27 cellular contexts compared by ENCODE assay signal in the genomic region with DNA sequence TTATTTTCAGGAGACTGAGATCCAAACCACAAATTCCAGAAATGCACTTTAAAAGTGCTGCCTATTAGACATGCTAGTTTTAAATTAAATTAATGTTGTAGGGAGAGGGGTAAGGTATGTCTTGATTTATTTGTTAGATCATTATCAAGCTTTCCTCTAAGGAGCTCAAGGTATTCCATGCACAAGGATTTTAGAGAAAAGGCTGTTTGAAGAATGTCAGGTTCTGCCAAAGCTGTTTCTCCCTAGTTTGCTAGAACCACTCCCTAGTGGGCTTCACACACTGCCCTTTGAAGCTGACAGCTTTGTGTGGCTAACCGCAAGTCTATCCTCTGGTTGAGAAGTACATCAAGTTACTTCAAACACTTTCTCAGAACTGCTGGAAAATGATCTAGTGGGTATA. TPM values are rescaled to one million over a fixed set of nuclear protein-coding genes. Genes with fewer than 3 reads are reported as not detected.
A peak's percentile ranks its signal among the peaks of the same experiment; 100 is the strongest.
DNase-seq lines count a peak whose midpoint lies in the region; TF ChIP-seq lines count a peak whose summit lies in the region.
"Had no signal": no experiment of that assay in that cellular context is flagged by ENCODE, and none has a peak within 500 bp of the region (broad histone marks: within the 10 kb centered on the region; RNA-seq: fewer than 3 reads in every experiment).

No MANE protein-coding gene starts in this region.

- no peaks in the 10 kb centered on the region for H3K9me3 ChIP-seq in SK-N-SH
- H3K9me3 ChIP-seq in effector memory CD4-positive, alpha-beta T cell (ENCODE audit: control insufficient read depth, low read length), result no peaks in the 10 kb centered on the region
- H3K9me3 ChIP-seq: body of pancreas, gastroesophageal sphincter, left lung, right atrium auricular region had no signal

- peak in 1 of 2 experiments; percentile 51; a peak in 1 of 4 replicates for TF ChIP-seq EP300 in SK-N-SH (IDR thresholded peaks at IDR 0.05; ENCODE audit: borderline replicate concordance in 1 of 2, low read depth in 1 of 2, low read length in 1 of 2)

- POLR2A ChIA-PET in SK-N-SH (lab: Yijun Ruan, JAX), result no interaction called here

- no peak overlapping the region for H3K9ac ChIP-seq in SK-N-SH
- H3K9ac ChIP-seq: BLaER1 treated with 17β-estradiol and CSF1 and Interleukin-3, amounts not matched to agents 10 nM and 100 nM; neural progenitor cell; parathyroid adenoma had no signal

- no peak for TF ChIP-seq RAD21 in SK-N-SH (IDR thresholded peaks at IDR 0.05; ENCODE audit: low read length)

- DNase-seq in AG10803 (ENCODE audit: low read depth), result peak; percentile 78
- DNase-seq in SK-N-SH, result no peak
- peak; percentile 48 for DNase-seq in astrocyte of the spinal cord (ENCODE audit: low read depth, low spot score)
- peak; percentile 29 for DNase-seq in left kidney (ENCODE audit: low read depth, low spot score)
- DNase-seq in HuH-7.5 (ENCODE audit: low spot score), result no peak
- no peak for DNase-seq in nucleus accumbens (lab: John Stamatoyannopoulos, UW)
- no peak for DNase-seq in effector memory CD4-positive, alpha-beta T cell
- DNase-seq: activated CD8-positive, alpha-beta memory T cell treated with anti-CD3 and anti-CD28 coated beads for 24 hours; activated T-cell treated with anti-CD3 and anti-CD28 coated beads for 4 hours; body of pancreas; H7; hypothalamus; left lung; mesenchymal stem cell; NCI-H146; NCI-H226; NCI-H69; Right ventricle myocardium superior; stimulated activated CD4-positive, alpha-beta T cell treated with anti-CD3 and anti-CD28 coated beads, Interleukin-1b, Interleukin-23, amount 100 ng/mL, for 48 hours; stimulated activated naive CD4-positive, alpha-beta T cell treated with Interleukin-2 at 50 U/mL for 16 hours; SW 1271; T-helper 9 cell had no signal

- no peak overlapping the region for H3K4me3 ChIP-seq in AG10803 (ENCODE audit: low read length)
- H3K4me3 ChIP-seq in SK-N-SH (ENCODE audit: low read depth in 2 of 2, low read length in 1 of 2), result no peak overlapping the region
- H3K4me3 ChIP-seq in astrocyte of the spinal cord (ENCODE audit: low read depth, low read length), result no peak overlapping the region
- no peak overlapping the region for H3K4me3 ChIP-seq in effector memory CD4-positive, alpha-beta T cell (ENCODE audit: insufficient read depth, low read depth, low read length, poor library complexity, severe bottlenecking)
- H3K4me3 ChIP-seq: BLaER1 treated with 17β-estradiol and CSF1 and Interleukin-3, amounts not matched to agents 10 nM and 100 nM; body of pancreas; gastroesophageal sphincter; left lung; neural progenitor cell; right atrium auricular region had no signal

- peak overlapping the region in 1 of 2 experiments; percentile 75; a peak in 1 of 4 replicates for H3K27ac ChIP-seq in SK-N-SH (ENCODE audit: low read depth in 2 of 2, low read length in 1 of 2)
- no peak overlapping the region for H3K27ac ChIP-seq in effector memory CD4-positive, alpha-beta T cell (ENCODE audit: insufficient read depth, low read length, poor library complexity, severe bottlenecking)
- H3K27ac ChIP-seq: BLaER1 treated with 17β-estradiol and CSF1 and Interleukin-3, amounts not matched to agents 10 nM and 100 nM; body of pancreas; gastroesophageal sphincter; left lung; neural progenitor cell; parathyroid adenoma; right atrium auricular region had no signal

- H3K4me1 ChIP-seq in SK-N-SH (ENCODE audit: control insufficient read depth in 1 of 2, insufficient read depth in 2 of 2, low read depth in 1 of 2, low read length in 1 of 2), result no peaks in the 10 kb centered on the region; a peak in 1 of 4 replicates
- no peaks in the 10 kb centered on the region for H3K4me1 ChIP-seq in effector memory CD4-positive, alpha-beta T cell (ENCODE audit: control insufficient read depth, insufficient read depth, low read length, poor library complexity, severe bottlenecking)
- H3K4me1 ChIP-seq: body of pancreas, gastroesophageal sphincter, left lung, parathyroid adenoma, right atrium auricular region had no signal

- no peaks in the 10 kb centered on the region for H4K20me1 ChIP-seq in SK-N-SH (ENCODE audit: insufficient read depth)
- H4K20me1 ChIP-seq: BLaER1 treated with 17β-estradiol and CSF1 and Interleukin-3, amounts not matched to agents 10 nM and 100 nM had no signal

- CTCF ChIA-PET in SK-N-SH (lab: Yijun Ruan, JAX), result interaction anchor here (0.6 to 3.3 kb wide), 2 partner anchors 16 to 1338 kb away, joined by 3 to 22 read pairs; no protein-coding TSS in a partner anchor

- no peaks in the 10 kb centered on the region for H3K9me2 ChIP-seq in SK-N-SH

- in situ Hi-C loops in astrocyte of the spinal cord (cut with HindIII; ENCODE audit: low sequenced_read_pairs), result no loop called here

- no peaks in the 10 kb centered on the region for H3K27me3 ChIP-seq in SK-N-SH (ENCODE audit: insufficient read depth)
- no peaks in the 10 kb centered on the region for H3K27me3 ChIP-seq in effector memory CD4-positive, alpha-beta T cell (replicated peaks; ENCODE audit: control insufficient read depth, insufficient read depth, low read length, poor library complexity, severe bottlenecking)
- H3K27me3 ChIP-seq: BLaER1 treated with 17β-estradiol and CSF1 and Interleukin-3, amounts not matched to agents 10 nM and 100 nM; body of pancreas; gastroesophageal sphincter; left lung; neural progenitor cell; right atrium auricular region had no signal

- H3F3A ChIP-seq in SK-N-SH (replicated peaks; ENCODE audit: insufficient read depth), result no peaks in the 10 kb centered on the region

- no peak for TF ChIP-seq CTCF in AG10803 (conservative IDR thresholded peaks at IDR 0.05; ENCODE audit: low read length)
- TF ChIP-seq CTCF in SK-N-SH (IDR thresholded peaks at IDR 0.05), result no peak
- no peak for TF ChIP-seq CTCF in astrocyte of the spinal cord (IDR thresholded peaks at IDR 0.05; ENCODE audit: low read depth, low read length)

- no peaks in the 10 kb centered on the region for H3K79me2 ChIP-seq in SK-N-SH (ENCODE audit: insufficient read depth)
- H3K79me2 ChIP-seq: parathyroid adenoma had no signal

- no peaks in the 10 kb centered on the region for H3K36me3 ChIP-seq in SK-N-SH (replicated peaks in 1 of 2; ENCODE audit: control insufficient read depth in 1 of 2, insufficient read depth in 2 of 2, low read length in 1 of 2)
- H3K36me3 ChIP-seq in effector memory CD4-positive, alpha-beta T cell (ENCODE audit: control insufficient read depth, insufficient read depth, low read length), result no peaks in the 10 kb centered on the region
- H3K36me3 ChIP-seq: gastroesophageal sphincter, left lung, neural progenitor cell, right atrium auricular region had no signal

- H2AFZ ChIP-seq in SK-N-SH (ENCODE audit: low read depth), result no peak overlapping the region
- H2AFZ ChIP-seq: neural progenitor cell, parathyroid adenoma had no signal

- WGBS in SK-N-SH (ENCODE audit: low lambda C conversion rate), result 43% methylated on average over 1 of the region's 1 CpG

- H3K4me2 ChIP-seq in SK-N-SH, result no peak overlapping the region
- H3K4me2 ChIP-seq: neural progenitor cell had no signal

TF ChIP-seq in SK-N-SH, 30 proteins besides CTCF, POLR2A, EP300 and RAD21 (continues in another document):
- TF ChIP-seq YY1 (IDR thresholded peaks at IDR 0.05; ENCODE audit: low read depth) (no peak), TEAD4 (IDR thresholded peaks at IDR 0.05; ENCODE audit: borderline replicate concordance, insufficient read depth) (no peak), MEF2A (IDR thresholded peaks at IDR 0.05; ENCODE audit: borderline replicate concordance, low read depth) (no peak), MXI1 (IDR thresholded peaks at IDR 0.05; ENCODE audit: low read depth, low read length) (no peak), TAF1 (IDR thresholded peaks at IDR 0.05; ENCODE audit: borderline replicate concordance, low read depth, low read length) (no peak), ELF1 (IDR thresholded peaks at IDR 0.05) (no peak), SMC3 (IDR thresholded peaks at IDR 0.05; ENCODE audit: low read depth, low read length) (no peak), FOXM1 (IDR thresholded peaks at IDR 0.05; ENCODE audit: low read depth) (0 out of 2 replicates have a peak, but pooled peaks have one; percentile 20), POLR2AphosphoS5 (IDR thresholded peaks at IDR 0.05; ENCODE audit: low read depth, low read length) (peak; percentile 36; the same call in 1 of the 2 replicates), RFX5 (IDR thresholded peaks at IDR 0.05; ENCODE audit: low read length) (no peak), RCOR1 (IDR thresholded peaks at IDR 0.05; ENCODE audit: low read length) (no peak), TCF12 (IDR thresholded peaks at IDR 0.05) (peak; percentile 47; the same call in 1 of the 2 replicates), GATA2 (CRISPR knock-in tag; IDR thresholded peaks at IDR 0.05) (no peak), NRF1 (IDR thresholded peaks at IDR 0.05; ENCODE audit: low read depth, low read length) (no peak)
- TF ChIP-seq, protein P1, sequence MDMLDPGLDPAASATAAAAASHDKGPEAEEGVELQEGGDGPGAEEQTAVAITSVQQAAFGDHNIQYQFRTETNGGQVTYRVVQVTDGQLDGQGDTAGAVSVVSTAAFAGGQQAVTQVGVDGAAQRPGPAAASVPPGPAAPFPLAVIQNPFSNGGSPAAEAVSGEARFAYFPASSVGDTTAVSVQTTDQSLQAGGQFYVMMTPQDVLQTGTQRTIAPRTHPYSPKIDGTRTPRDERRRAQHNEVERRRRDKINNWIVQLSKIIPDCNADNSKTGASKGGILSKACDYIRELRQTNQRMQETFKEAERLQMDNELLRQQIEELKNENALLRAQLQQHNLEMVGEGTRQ (IDR thresholded peaks at IDR 0.05; ENCODE audit: borderline replicate concordance, low read depth, low read length), result no peak
- TF ChIP-seq, protein P2, sequence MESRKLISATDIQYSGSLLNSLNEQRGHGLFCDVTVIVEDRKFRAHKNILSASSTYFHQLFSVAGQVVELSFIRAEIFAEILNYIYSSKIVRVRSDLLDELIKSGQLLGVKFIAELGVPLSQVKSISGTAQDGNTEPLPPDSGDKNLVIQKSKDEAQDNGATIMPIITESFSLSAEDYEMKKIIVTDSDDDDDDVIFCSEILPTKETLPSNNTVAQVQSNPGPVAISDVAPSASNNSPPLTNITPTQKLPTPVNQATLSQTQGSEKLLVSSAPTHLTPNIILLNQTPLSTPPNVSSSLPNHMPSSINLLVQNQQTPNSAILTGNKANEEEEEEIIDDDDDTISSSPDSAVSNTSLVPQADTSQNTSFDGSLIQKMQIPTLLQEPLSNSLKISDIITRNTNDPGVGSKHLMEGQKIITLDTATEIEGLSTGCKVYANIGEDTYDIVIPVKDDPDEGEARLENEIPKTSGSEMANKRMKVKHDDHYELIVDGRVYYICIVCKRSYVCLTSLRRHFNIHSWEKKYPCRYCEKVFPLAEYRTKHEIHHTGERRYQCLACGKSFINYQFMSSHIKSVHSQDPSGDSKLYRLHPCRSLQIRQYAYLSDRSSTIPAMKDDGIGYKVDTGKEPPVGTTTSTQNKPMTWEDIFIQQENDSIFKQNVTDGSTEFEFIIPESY (IDR thresholded peaks at IDR 0.05; ENCODE audit: borderline replicate concordance, low read depth), result no peak

RNA-seq across cellular contexts. Expression of gene RASL11B, which starts 32.3 kb away (rescaled TPM):
- 0.54 and 1.2 TPM in 2 replicates for polyA plus RNA-seq in SK-N-SH (2012; rRNA removed)
- 1.3 and 2.6 TPM in 2 replicates for polyA plus RNA-seq in SK-N-SH (2012; cell fraction: cytosol; rRNA removed)
- polyA plus RNA-seq in SK-N-SH (2012; cell fraction: nucleus; rRNA removed), result 0.52 and 0.69 TPM in 2 replicates

Comparison
In these comparisons a context has a peak if more than half of its experiments do, and no peak if none do; other contexts are left out.
1. DNase-seq: peak in AG10803 (single experiment), astrocyte of the spinal cord (single experiment) and left kidney (single experiment); none in SK-N-SH (single experiment), HuH-7.5 (single experiment), nucleus accumbens (0 of 56) and effector memory CD4-positive, alpha-beta T cell (0 of 3).